Comparison of ENCODE assay signal across 21 cellular contexts in the genomic region with DNA sequence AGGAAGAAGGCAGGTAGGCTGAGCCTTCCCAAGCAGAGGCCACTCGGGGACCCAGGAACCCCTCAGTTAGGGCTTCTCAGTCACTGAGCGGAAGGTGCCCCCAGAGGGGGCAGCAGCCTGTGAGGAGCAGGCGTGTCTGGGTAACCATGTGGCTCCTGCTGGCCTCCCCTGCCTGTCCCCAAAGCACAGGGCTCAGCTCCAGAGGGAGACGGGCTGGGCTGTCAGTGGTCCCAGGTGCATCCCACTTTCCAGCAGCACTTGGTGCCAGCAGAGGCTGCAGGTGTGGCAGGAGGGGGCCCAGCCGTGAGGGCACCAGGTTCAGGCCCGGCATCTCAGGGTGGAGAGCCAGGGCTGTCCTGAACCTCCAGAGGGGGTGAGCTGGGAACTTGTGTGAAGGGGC. TPM values are rescaled to one million over a fixed set of nuclear protein-coding genes. Genes with fewer than 3 reads are reported as not detected.
A peak's percentile ranks its signal among the peaks of the same experiment; 100 is the strongest.
DNase-seq lines count a peak whose midpoint lies in the region; ATAC-seq, FAIRE-seq and TF ChIP-seq lines count a peak whose summit lies in the region.
"Had no signal": no experiment of that assay in that cellular context is flagged by ENCODE, and none has a peak within 500 bp of the region (broad histone marks: within the 10 kb centered on the region; RNA-seq: fewer than 3 reads in every experiment).

No MANE protein-coding gene starts in this region.

- no peak for TF ChIP-seq POLR2A in K562 (conservative IDR thresholded peaks at IDR 0.05)

- POLR2A ChIA-PET in K562 (lab: Yijun Ruan, JAX) = interaction anchor here (0.6 to 1.4 kb wide), 3 partner anchors 11 to 969 kb away, joined by 3 to 4 read pairs (median 3); no protein-coding TSS in a partner anchor
- POLR2A ChIA-PET in activated CD4-positive, alpha-beta T cell treated with anti-CD3 and anti-CD28 coated beads, Interleukin-2, amount 10 ng/mL, durations not matched to agents 7 days and 5 days (lab: Charles Lee) = no interaction called here

- no peak overlapping the region for H2AFZ ChIP-seq in K562 (ENCODE audit: low read depth, low read length)

- H3K27me3 ChIP-seq in K562 (ENCODE audit: control insufficient read depth in 2 of 2, insufficient read depth in 2 of 2, low read length in 2 of 2) (no peaks in the 10 kb centered on the region), tibial artery (peaks cover 0 to 21% of the 10 kb centered on the region in 2 donors)
- H3K27me3 ChIP-seq: BE2C had no signal

- peak overlapping the region in 1 of 2 experiments; percentile 58; a peak in 1 of 4 replicates for H3K9ac ChIP-seq in K562 (ENCODE audit: insufficient read depth in 1 of 2, low read depth in 2 of 2, low read length in 2 of 2)

- in situ Hi-C loops in K562 (cut with MboI) = loop anchor here (5.0 kb wide), 2 partner anchors 68 to 148 kb away; no protein-coding TSS in a partner anchor

- H3K27ac ChIP-seq in K562 (ENCODE audit: extremely low read depth, low read depth, low read length) (no peak overlapping the region), tibial artery (no peak overlapping the region)

- TF ChIP-seq RAD21 in K562 (CRISPR knock-in tag; conservative IDR thresholded peaks at IDR 0.05 in 1 of 2, IDR thresholded peaks at IDR 0.05 in 1 of 2) = no peak

- peaks cover 15 to 16% of the 10 kb centered on the region in 2 donors for H3K36me3 Mint-ChIP-seq in activated naive CD4-positive, alpha-beta T cell treated with anti-CD3 and anti-CD28 coated beads, Interleukin-2, amount 50 U/mL, for 72 hours
- peaks cover 44% of the 10 kb centered on the region for H3K36me3 Mint-ChIP-seq in activated naive CD4-positive, alpha-beta T cell treated with anti-CD3 and anti-CD28 coated beads, Interleukin-2, amount 10 ng/mL, durations not matched to agents 7 days and 5 days
- peaks cover 28% of the 10 kb centered on the region for H3K36me3 Mint-ChIP-seq in Calu3 (ENCODE audit: insufficient read depth, unreplicated experiment)
- peaks cover 39% of the 10 kb centered on the region for H3K36me3 Mint-ChIP-seq in activated CD4-positive, alpha-beta T cell treated with anti-CD3 and anti-CD28 coated beads, Interleukin-2, amount 10 ng/mL, durations not matched to agents 7 days and 5 days (ENCODE audit: low read depth)

- no peaks in the 10 kb centered on the region for H3K27me3 Mint-ChIP-seq in activated naive CD4-positive, alpha-beta T cell treated with anti-CD3 and anti-CD28 coated beads, Interleukin-2, amount 10 ng/mL, durations not matched to agents 7 days and 5 days
- no peaks in the 10 kb centered on the region for H3K27me3 Mint-ChIP-seq in Calu3 (ENCODE audit: unreplicated experiment)
- H3K27me3 Mint-ChIP-seq in activated CD4-positive, alpha-beta T cell treated with anti-CD3 and anti-CD28 coated beads, Interleukin-2, amount 10 ng/mL, durations not matched to agents 7 days and 5 days = no peaks in the 10 kb centered on the region
- H3K27me3 Mint-ChIP-seq: CD8-positive, alpha-beta memory T cell had no signal

- no peaks in the 10 kb centered on the region for H3K79me2 ChIP-seq in K562 (ENCODE audit: control insufficient read depth, insufficient read depth, low read length)

- CTCF ChIA-PET in activated naive CD4-positive, alpha-beta T cell treated with anti-CD3 and anti-CD28 coated beads, Interleukin-2, amount 10 ng/mL, durations not matched to agents 7 days and 5 days (lab: Charles Lee) = interaction anchor here (0.6 to 2.8 kb wide), 5 partner anchors 11 to 721 kb away, joined by 3 to 16 read pairs (median 8); no protein-coding TSS in a partner anchor
- CTCF ChIA-PET in Calu3 (lab: Charles Lee) (interaction anchor here (0.6 kb wide), 1 partner anchor 45 kb away, joined by 5 read pairs; no protein-coding TSS in a partner anchor), K562 (lab: Yijun Ruan, JAX; ENCODE audit: low intra/inter-chr PET ratio) (no interaction called here)
- CTCF ChIA-PET in activated CD4-positive, alpha-beta T cell treated with anti-CD3 and anti-CD28 coated beads, Interleukin-2, amount 10 ng/mL, durations not matched to agents 7 days and 5 days (lab: Charles Lee) = interaction anchor here (0.9 to 2.9 kb wide), 4 partner anchors 13 to 158 kb away, joined by 3 to 7 read pairs (median 4); no protein-coding TSS in a partner anchor

- BruUV-seq in Calu3 (replicated peaks; lab: Mats Ljungman, UMichigan) = no TSS peak
- BruUV-seq in K562 (replicated peaks; lab: Mats Ljungman, UMichigan) = no TSS peak

- H3K36me3 ChIP-seq in K562 (ENCODE audit: control insufficient read depth, insufficient read depth, low read length) (peaks cover 60% of the 10 kb centered on the region; the same call in 2 of the 3 replicates), tibial artery (peaks cover 0 to 28% (median 11%) of the 10 kb centered on the region in 3 donors)

- no peak for TF ChIP-seq EP300 in K562 (IDR thresholded peaks at IDR 0.05; ENCODE audit: low read length)

- no peaks in the 10 kb centered on the region for H3K9me3 Mint-ChIP-seq in activated naive CD4-positive, alpha-beta T cell treated with anti-CD3 and anti-CD28 coated beads, Interleukin-2, amount 50 U/mL, for 72 hours
- H3K9me3 Mint-ChIP-seq in activated naive CD4-positive, alpha-beta T cell treated with anti-CD3 and anti-CD28 coated beads, Interleukin-2, amount 10 ng/mL, durations not matched to agents 7 days and 5 days = no peaks in the 10 kb centered on the region
- H3K9me3 Mint-ChIP-seq in Calu3 (ENCODE audit: low read depth, unreplicated experiment) = no peaks in the 10 kb centered on the region
- no peaks in the 10 kb centered on the region for H3K9me3 Mint-ChIP-seq in activated CD4-positive, alpha-beta T cell treated with anti-CD3 and anti-CD28 coated beads, Interleukin-2, amount 10 ng/mL, durations not matched to agents 7 days and 5 days

- H4K20me1 ChIP-seq in K562 (replicated peaks; ENCODE audit: control insufficient read depth, insufficient read depth, low read length) = no peaks in the 10 kb centered on the region

- peaks cover 0 to 57% of the 10 kb centered on the region in 2 experiments; a peak in 2 of 5 replicates for H3K4me1 ChIP-seq in K562 (replicated peaks in 1 of 2; ENCODE audit: control insufficient read depth in 2 of 2, insufficient read depth in 2 of 2, low read length in 2 of 2)
- peaks cover 0 to 11% (median 0%) of the 10 kb centered on the region in 4 donors for H3K4me1 ChIP-seq in tibial artery
- H3K4me1 ChIP-seq: BE2C had no signal

- 88% methylated on average over 5 of the region's 6 CpGs for WGBS in K562 (ENCODE audit: insufficient coverage, low coverage, missing lambda C conversion rate)

- no peaks in the 10 kb centered on the region for H3K9me3 ChIP-seq in K562 (replicated peaks; ENCODE audit: control insufficient read depth, insufficient read depth, low read depth, low read length)
- peaks cover 0 to 4% (median 0%) of the 10 kb centered on the region in 3 donors for H3K9me3 ChIP-seq in tibial artery
- H3K9me3 ChIP-seq: BE2C had no signal

- H3K27ac Mint-ChIP-seq in activated naive CD4-positive, alpha-beta T cell treated with anti-CD3 and anti-CD28 coated beads, Interleukin-2, amount 50 U/mL, for 72 hours = peak overlapping the region; percentile 38 to 85
- no peak overlapping the region for H3K27ac Mint-ChIP-seq in activated naive CD4-positive, alpha-beta T cell treated with anti-CD3 and anti-CD28 coated beads, Interleukin-2, amount 10 ng/mL, durations not matched to agents 7 days and 5 days
- peak overlapping the region; percentile 61 for H3K27ac Mint-ChIP-seq in Calu3 (ENCODE audit: unreplicated experiment)
- no peak overlapping the region for H3K27ac Mint-ChIP-seq in activated CD4-positive, alpha-beta T cell treated with anti-CD3 and anti-CD28 coated beads, Interleukin-2, amount 10 ng/mL, durations not matched to agents 7 days and 5 days

- no peak for DNase-seq in activated naive CD4-positive, alpha-beta T cell treated with anti-CD3 and anti-CD28 coated beads, Interleukin-2, amount 50 U/mL, for 72 hours (ENCODE audit: low spot score in 2 of 2)
- DNase-seq in activated naive CD4-positive, alpha-beta T cell treated with anti-CD3 and anti-CD28 coated beads, Interleukin-2, amount 10 ng/mL, durations not matched to agents 7 days and 5 days = no peak
- DNase-seq in Calu3 (no peak), K562 (ENCODE audit: extremely low read depth in 1 of 4, low spot score in 3 of 4) (no peak), tibial artery (no peak), hypothalamus (lab: John Stamatoyannopoulos, UW) (no peak)
- DNase-seq in activated CD4-positive, alpha-beta T cell treated with anti-CD3 and anti-CD28 coated beads, Interleukin-2, amount 10 ng/mL, durations not matched to agents 7 days and 5 days = no peak
- DNase-seq: BE2C; CD8-positive, alpha-beta memory T cell; EL; MM.1S; NCI-H1092; NCI-H1436; NCI-H187 treated with DMSO at 0.1 percent for 48 hours; NCI-H2107; NCI-H446 treated with DMSO at 0.1 percent for 48 hours; NCI-H526 treated with DMSO at 0.1 percent for 48 hours; SHP77 treated with DMSO at 0.1 percent for 48 hours; SW 1271 had no signal

- intact Hi-C loops in Calu3 (cut with micrococcal nuclease; ENCODE audit: unreplicated experiment) = no loop called here
- intact Hi-C loops in K562 (cut with micrococcal nuclease) = no loop called here
- intact Hi-C loops in tibial artery (cut with DNase I; ENCODE audit: low total_unique reads) = no loop called here

- no peak for ATAC-seq in activated naive CD4-positive, alpha-beta T cell treated with anti-CD3 and anti-CD28 coated beads, Interleukin-2, amount 50 U/mL, for 72 hours
- no peak for ATAC-seq in K562

- no peak overlapping the region for H3K4me2 ChIP-seq in K562 (ENCODE audit: insufficient read depth, low read length)

- H3K9me1 ChIP-seq in K562 (ENCODE audit: control insufficient read depth, insufficient read depth, low read length) = no peaks in the 10 kb centered on the region

- TF ChIP-seq CTCF in Calu3 (IDR thresholded peaks at IDR 0.05; ENCODE audit: unreplicated experiment) (no peak), K562 (IDR thresholded peaks at IDR 0.05 in 2 of 3, conservative IDR thresholded peaks at IDR 0.05 in 1 of 3; ENCODE audit: insufficient read depth in 2 of 3, low read depth in 1 of 3, low read length in 3 of 3) (no peak), tibial artery (IDR thresholded peaks at IDR 0.05) (no peak)

- FAIRE-seq in K562 (lab: Jason Lieb, UNC) = no peak

- H3K4me3 ChIP-seq in K562 = no peak overlapping the region
- no peak overlapping the region for H3K4me3 ChIP-seq in tibial artery
- H3K4me3 ChIP-seq: SK-N-MC had no signal

- no peak overlapping the region for H3K4me3 Mint-ChIP-seq in activated naive CD4-positive, alpha-beta T cell treated with anti-CD3 and anti-CD28 coated beads, Interleukin-2, amount 10 ng/mL, durations not matched to agents 7 days and 5 days
- H3K4me3 Mint-ChIP-seq in Calu3 (ENCODE audit: low read depth, unreplicated experiment) = no peak overlapping the region
- H3K4me3 Mint-ChIP-seq in activated CD4-positive, alpha-beta T cell treated with anti-CD3 and anti-CD28 coated beads, Interleukin-2, amount 10 ng/mL, durations not matched to agents 7 days and 5 days = no peak overlapping the region

- H3K4me1 Mint-ChIP-seq in activated naive CD4-positive, alpha-beta T cell treated with anti-CD3 and anti-CD28 coated beads, Interleukin-2, amount 10 ng/mL, durations not matched to agents 7 days and 5 days = no peaks in the 10 kb centered on the region
- no peaks in the 10 kb centered on the region for H3K4me1 Mint-ChIP-seq in Calu3 (ENCODE audit: low read depth, unreplicated experiment)
- H3K4me1 Mint-ChIP-seq in activated CD4-positive, alpha-beta T cell treated with anti-CD3 and anti-CD28 coated beads, Interleukin-2, amount 10 ng/mL, durations not matched to agents 7 days and 5 days = no peaks in the 10 kb centered on the region

RNA-seq across cellular contexts. Expression of gene TACC3, which starts 22.7 kb away (rescaled TPM):
- total RNA-seq in activated naive CD4-positive, alpha-beta T cell treated with anti-CD3 and anti-CD28 coated beads, Interleukin-2, amount 50 U/mL, for 72 hours = 100 to 1,000 TPM; 195 to 295 TPM
- total RNA-seq in Calu3 (2022) (89.6 and 95.9 TPM in 2 replicates), K562 (2014; rRNA removed) (66.3 and 80.2 TPM in 2 replicates), K562 (2014; rRNA removed; fragmentation: Illumina TruSeq; extraction: Trizol) (47.1 and 49.7 TPM in 2 replicates), K562 (2015; rRNA removed; fragmentation: Illumina TruSeq; extraction: Trizol) (52.1 and 55.6 TPM in 2 replicates), K562 (2021) (112 and 122 TPM in 2 replicates)
- 114 and 225 TPM in 2 replicates for total RNA-seq in K562 (2011; cell fraction: chromatin; rRNA removed; ENCODE audit: low replicate concordance)
- 114 and 126 TPM in 2 replicates for total RNA-seq in K562 (2011; cell fraction: nucleolus; rRNA removed)
- 94.5 and 103 TPM in 2 replicates for total RNA-seq in K562 (2011; cell fraction: nucleoplasm; rRNA removed)
- polyA plus RNA-seq in K562 (2011; rRNA removed) (50.3 and 50.8 TPM in 2 replicates), K562 (2014; fragmentation: Illumina TruSeq; extraction: Trizol) (95.2 and 122 TPM in 2 replicates), K562 (2014; fragmentation: Nextera tagmentation; extraction: Ambion mirVana) (1 to 10 TPM; 1.9 to 2.8 TPM), K562 (2014; rRNA removed) (90.1 and 102 TPM in 2 replicates)
- polyA plus RNA-seq in K562 (2011; cell fraction: cytosol; rRNA removed) = 45.2 and 61.0 TPM in 2 replicates
- polyA plus RNA-seq in K562 (2011; cell fraction: nucleus; rRNA removed) = 150 and 212 TPM in 2 replicates
- polyA plus RNA-seq in K562 (2012) = 93.9 and 100.0 TPM in 2 replicates
- polyA minus RNA-seq in K562 (2011; rRNA and poly(A)+ RNA removed) = 16.5 and 18.3 TPM in 2 replicates
- 37.4 and 55.6 TPM in 2 replicates for polyA minus RNA-seq in K562 (2011; cell fraction: cytosol; rRNA and poly(A)+ RNA removed)
- 40.5 and 49.1 TPM in 2 replicates for polyA minus RNA-seq in K562 (2011; cell fraction: nucleus; rRNA and poly(A)+ RNA removed)
- 100 to 1,000 TPM; 301 to 305 TPM for total RNA-seq in activated CD4-positive, alpha-beta T cell treated with anti-CD3 and anti-CD28 coated beads, Interleukin-2, amount 10 ng/mL, durations not matched to agents 7 days and 5 days

RNA-seq across cellular contexts. Expression of gene TMEM129, which starts 22.9 kb away (rescaled TPM):
- 10 to 100 TPM; 12.7 to 14.9 TPM for total RNA-seq in activated naive CD4-positive, alpha-beta T cell treated with anti-CD3 and anti-CD28 coated beads, Interleukin-2, amount 50 U/mL, for 72 hours
- total RNA-seq in Calu3 (2022) = 29.8 and 31.0 TPM in 2 replicates
- total RNA-seq in K562 (2011; cell fraction: chromatin; rRNA removed; ENCODE audit: low replicate concordance) = 25.4 and 79.9 TPM in 2 replicates
- total RNA-seq in K562 (2011; cell fraction: nucleolus; rRNA removed) = 85.2 and 91.1 TPM in 2 replicates
- 51.7 and 55.1 TPM in 2 replicates for total RNA-seq in K562 (2011; cell fraction: nucleoplasm; rRNA removed)
- total RNA-seq in K562 (2014; rRNA removed) = 34.3 and 44.0 TPM in 2 replicates
- total RNA-seq in K562 (2014; rRNA removed; fragmentation: Illumina TruSeq; extraction: Trizol) = 5.8 and 7.8 TPM in 2 replicates
- 18.4 and 20.4 TPM in 2 replicates for total RNA-seq in K562 (2015; rRNA removed; fragmentation: Illumina TruSeq; extraction: Trizol)
- 40.0 and 40.3 TPM in 2 replicates for total RNA-seq in K562 (2021)
- 17.9 and 28.9 TPM in 2 replicates for polyA plus RNA-seq in K562 (2011; rRNA removed)
- 37.3 and 93.7 TPM in 2 replicates for polyA plus RNA-seq in K562 (2011; cell fraction: cytosol; rRNA removed)
- polyA plus RNA-seq in K562 (2011; cell fraction: nucleus; rRNA removed) = 100 and 135 TPM in 2 replicates
- polyA plus RNA-seq in K562 (2012) = 23.2 and 37.4 TPM in 2 replicates
- polyA plus RNA-seq in K562 (2014; fragmentation: Illumina TruSeq; extraction: Trizol) = 18.8 and 24.3 TPM in 2 replicates
- under 1 TPM; 0.34 to 0.53 TPM for polyA plus RNA-seq in K562 (2014; fragmentation: Nextera tagmentation; extraction: Ambion mirVana)
- polyA plus RNA-seq in K562 (2014; rRNA removed) = 42.9 and 47.2 TPM in 2 replicates
- 5.4 and 10.2 TPM in 2 replicates for polyA minus RNA-seq in K562 (2011; rRNA and poly(A)+ RNA removed)
- 23.7 and 31.6 TPM in 2 replicates for polyA minus RNA-seq in K562 (2011; cell fraction: cytosol; rRNA and poly(A)+ RNA removed)
- 19.1 and 20.1 TPM in 2 replicates for polyA minus RNA-seq in K562 (2011; cell fraction: nucleus; rRNA and poly(A)+ RNA removed)
- total RNA-seq in activated CD4-positive, alpha-beta T cell treated with anti-CD3 and anti-CD28 coated beads, Interleukin-2, amount 10 ng/mL, durations not matched to agents 7 days and 5 days = 10 to 100 TPM; 20.9 to 22.3 TPM

RNA-seq across cellular contexts. Expression of gene SLBP, which starts 31.9 kb away (rescaled TPM):
- 100 to 1,000 TPM in 1 of 2 donors, 10 to 100 TPM in 1; 73.0 to 110 TPM for total RNA-seq in activated naive CD4-positive, alpha-beta T cell treated with anti-CD3 and anti-CD28 coated beads, Interleukin-2, amount 50 U/mL, for 72 hours
- 46.1 and 49.3 TPM in 2 replicates for total RNA-seq in Calu3 (2022)
- total RNA-seq in K562 (2011; cell fraction: chromatin; rRNA removed; ENCODE audit: low replicate concordance) = 30.7 and 52.5 TPM in 2 replicates
- total RNA-seq in K562 (2011; cell fraction: nucleolus; rRNA removed) = 27.1 and 28.9 TPM in 2 replicates
- 42.8 and 65.1 TPM in 2 replicates for total RNA-seq in K562 (2011; cell fraction: nucleoplasm; rRNA removed)
- total RNA-seq in K562 (2014; rRNA removed) = 185 and 221 TPM in 2 replicates
- 161 and 175 TPM in 2 replicates for total RNA-seq in K562 (2014; rRNA removed; fragmentation: Illumina TruSeq; extraction: Trizol)
- total RNA-seq in K562 (2015; rRNA removed; fragmentation: Illumina TruSeq; extraction: Trizol) = 148 and 164 TPM in 2 replicates
- 123 and 128 TPM in 2 replicates for total RNA-seq in K562 (2021)
- polyA plus RNA-seq in K562 (2011; rRNA removed) = 121 and 191 TPM in 2 replicates
- polyA plus RNA-seq in K562 (2011; cell fraction: cytosol; rRNA removed) = 86.2 and 92.0 TPM in 2 replicates
- polyA plus RNA-seq in K562 (2011; cell fraction: nucleus; rRNA removed) = 39.9 and 51.3 TPM in 2 replicates
- polyA plus RNA-seq in K562 (2012) = 91.7 and 104 TPM in 2 replicates
- 171 and 214 TPM in 2 replicates for polyA plus RNA-seq in K562 (2014; fragmentation: Illumina TruSeq; extraction: Trizol)
- 10 to 100 TPM; 49.4 to 81.8 TPM for polyA plus RNA-seq in K562 (2014; fragmentation: Nextera tagmentation; extraction: Ambion mirVana)
- 157 and 162 TPM in 2 replicates for polyA plus RNA-seq in K562 (2014; rRNA removed)
- polyA minus RNA-seq in K562 (2011; rRNA and poly(A)+ RNA removed) = 103 and 121 TPM in 2 replicates
- 51.2 and 63.8 TPM in 2 replicates for polyA minus RNA-seq in K562 (2011; cell fraction: cytosol; rRNA and poly(A)+ RNA removed)
- polyA minus RNA-seq in K562 (2011; cell fraction: nucleus; rRNA and poly(A)+ RNA removed) = 14.9 and 23.8 TPM in 2 replicates
- 100 to 1,000 TPM; 116 to 137 TPM for total RNA-seq in activated CD4-positive, alpha-beta T cell treated with anti-CD3 and anti-CD28 coated beads, Interleukin-2, amount 10 ng/mL, durations not matched to agents 7 days and 5 days

RNA-seq across cellular contexts. Expression of gene FGFR3, which starts 49.1 kb away (rescaled TPM):
- under 1 TPM in 1 of 2 donors, not detected in 1; 0.12 TPM for total RNA-seq in activated naive CD4-positive, alpha-beta T cell treated with anti-CD3 and anti-CD28 coated beads, Interleukin-2, amount 50 U/mL, for 72 hours
- 34.3 and 47.5 TPM in 2 replicates for total RNA-seq in Calu3 (2022)
- total RNA-seq in K562 (2011; cell fraction: chromatin; rRNA removed; ENCODE audit: low replicate concordance) = 54.4 and 166 TPM in 2 replicates
- total RNA-seq in K562 (2011; cell fraction: nucleolus; rRNA removed) = 200 and 208 TPM in 2 replicates
- total RNA-seq in K562 (2011; cell fraction: nucleoplasm; rRNA removed) = 76.8 and 80.7 TPM in 2 replicates
- 39.9 and 43.8 TPM in 2 replicates for total RNA-seq in K562 (2014; rRNA removed)
- total RNA-seq in K562 (2014; rRNA removed; fragmentation: Illumina TruSeq; extraction: Trizol) = 6.3 and 6.5 TPM in 2 replicates
- total RNA-seq in K562 (2015; rRNA removed; fragmentation: Illumina TruSeq; extraction: Trizol) = 12.7 and 14.1 TPM in 2 replicates
- total RNA-seq in K562 (2021) = 47.8 and 60.4 TPM in 2 replicates
- 20.4 and 21.7 TPM in 2 replicates for polyA plus RNA-seq in K562 (2011; rRNA removed)
- polyA plus RNA-seq in K562 (2011; cell fraction: cytosol; rRNA removed) = 18.7 and 54.2 TPM in 2 replicates
- polyA plus RNA-seq in K562 (2011; cell fraction: nucleus; rRNA removed) = 176 and 334 TPM in 2 replicates
- 15.0 and 22.4 TPM in 2 replicates for polyA plus RNA-seq in K562 (2012)
- polyA plus RNA-seq in K562 (2014; fragmentation: Illumina TruSeq; extraction: Trizol) = 8.4 and 22.9 TPM in 2 replicates
- polyA plus RNA-seq in K562 (2014; fragmentation: Nextera tagmentation; extraction: Ambion mirVana) = 1 to 10 TPM; 1.2 to 1.7 TPM
- 48.9 and 51.5 TPM in 2 replicates for polyA plus RNA-seq in K562 (2014; rRNA removed)
- polyA minus RNA-seq in K562 (2011; rRNA and poly(A)+ RNA removed) = 3.9 and 9.3 TPM in 2 replicates
- 30.2 and 37.6 TPM in 2 replicates for polyA minus RNA-seq in K562 (2011; cell fraction: cytosol; rRNA and poly(A)+ RNA removed)
- 59.1 and 74.0 TPM in 2 replicates for polyA minus RNA-seq in K562 (2011; cell fraction: nucleus; rRNA and poly(A)+ RNA removed)
- total RNA-seq in activated CD4-positive, alpha-beta T cell treated with anti-CD3 and anti-CD28 coated beads, Interleukin-2, amount 10 ng/mL, durations not matched to agents 7 days and 5 days = under 1 TPM; 0.25 to 0.27 TPM
- total RNA-seq: RPMI7951 had no signal
- polyA plus RNA-seq: CD8-positive, alpha-beta memory T cell had no signal

RNA-seq across cellular contexts. Expression of gene FAM53A, which starts 59.9 kb away (rescaled TPM):
- 1 to 10 TPM; 3.0 to 5.4 TPM for total RNA-seq in activated naive CD4-positive, alpha-beta T cell treated with anti-CD3 and anti-CD28 coated beads, Interleukin-2, amount 50 U/mL, for 72 hours
- total RNA-seq in Calu3 (2022) = 5.3 and 7.3 TPM in 2 replicates
- total RNA-seq in K562 (2011; cell fraction: chromatin; rRNA removed; ENCODE audit: low replicate concordance) = 3.4 and 8.9 TPM in 2 replicates
- 2.8 and 3.7 TPM in 2 replicates for total RNA-seq in K562 (2011; cell fraction: nucleolus; rRNA removed)
- 2.1 and 2.4 TPM in 2 replicates for total RNA-seq in K562 (2011; cell fraction: nucleoplasm; rRNA removed)
- total RNA-seq in K562 (2014; rRNA removed) = 1.8 and 2.6 TPM in 2 replicates
- 0.76 TPM in 1 of 2 replicates, not detected in the other for total RNA-seq in K562 (2014; rRNA removed; fragmentation: Illumina TruSeq; extraction: Trizol)
- total RNA-seq in K562 (2015; rRNA removed; fragmentation: Illumina TruSeq; extraction: Trizol) = 1.1 TPM in 2 replicates
- 1.6 and 2.0 TPM in 2 replicates for total RNA-seq in K562 (2021)
- 0.53 and 1.3 TPM in 2 replicates for polyA plus RNA-seq in K562 (2011; rRNA removed)
- 1.7 and 2.5 TPM in 2 replicates for polyA plus RNA-seq in K562 (2011; cell fraction: cytosol; rRNA removed)
- polyA plus RNA-seq in K562 (2011; cell fraction: nucleus; rRNA removed) = 1.9 and 2.9 TPM in 2 replicates
- 1.4 and 2.1 TPM in 2 replicates for polyA plus RNA-seq in K562 (2012)
- 0.62 and 1.4 TPM in 2 replicates for polyA plus RNA-seq in K562 (2014; fragmentation: Illumina TruSeq; extraction: Trizol)
- not detected for polyA plus RNA-seq in K562 (2014; fragmentation: Nextera tagmentation; extraction: Ambion mirVana)
- polyA plus RNA-seq in K562 (2014; rRNA removed) = 1.4 and 2.7 TPM in 2 replicates
- polyA minus RNA-seq in K562 (2011; rRNA and poly(A)+ RNA removed) = 0.45 and 1.1 TPM in 2 replicates
- polyA minus RNA-seq in K562 (2011; cell fraction: cytosol; rRNA and poly(A)+ RNA removed) = 2.6 and 3.8 TPM in 2 replicates
- polyA minus RNA-seq in K562 (2011; cell fraction: nucleus; rRNA and poly(A)+ RNA removed) = 1.00 and 1.8 TPM in 2 replicates
- 1 to 10 TPM in 1 of 2 experiments, under 1 TPM in 1; 0.99 to 1.6 TPM for total RNA-seq in activated CD4-positive, alpha-beta T cell treated with anti-CD3 and anti-CD28 coated beads, Interleukin-2, amount 10 ng/mL, durations not matched to agents 7 days and 5 days

Comparison
In these comparisons a context has a peak if more than half of its experiments do, and no peak if none do; other contexts are left out.
1. H3K27ac Mint-ChIP-seq: peak in activated naive CD4-positive, alpha-beta T cell treated with anti-CD3 and anti-CD28 coated beads, Interleukin-2, amount 50 U/mL, for 72 hours (2 of 2) and Calu3 (single experiment); none in activated naive CD4-positive, alpha-beta T cell treated with anti-CD3 and anti-CD28 coated beads, Interleukin-2, amount 10 ng/mL, durations not matched to agents 7 days and 5 days (single experiment) and activated CD4-positive, alpha-beta T cell treated with anti-CD3 and anti-CD28 coated beads, Interleukin-2, amount 10 ng/mL, durations not matched to agents 7 days and 5 days (single experiment).